Comparison of ENCODE assay signal across 9 cellular contexts in the genomic region with DNA sequence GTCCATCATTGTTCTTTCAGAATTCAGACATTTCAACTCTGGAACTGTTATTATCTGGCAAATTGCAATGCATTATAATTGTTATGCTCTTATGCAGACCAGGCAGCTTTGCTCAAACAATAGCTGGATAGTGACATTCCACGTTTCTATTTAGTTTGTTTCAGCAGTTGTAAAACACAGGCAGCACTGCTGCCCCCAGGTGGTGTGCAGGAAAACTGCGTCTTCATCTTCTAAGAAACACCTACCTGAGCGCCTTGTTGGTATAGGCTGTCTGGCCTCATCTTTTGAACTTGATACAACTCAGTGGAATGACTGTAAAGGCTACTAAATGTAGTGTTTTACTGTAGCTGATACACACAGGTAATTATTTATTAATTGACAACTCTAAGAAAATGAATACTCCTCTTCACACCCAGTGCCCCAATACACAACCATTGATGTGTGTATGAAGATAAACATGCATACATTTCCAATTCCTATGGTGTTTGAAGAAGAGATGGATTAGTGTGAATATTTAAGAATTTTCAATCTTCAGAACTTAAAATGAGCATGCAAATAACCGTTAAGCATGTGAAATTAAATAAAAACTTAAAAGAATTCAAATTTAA.
DNase-seq lines count a peak whose midpoint lies in the region; ATAC-seq and TF ChIP-seq lines count a peak whose summit lies in the region.
"Had no signal": no experiment of that assay in that cellular context is flagged by ENCODE, and none has a peak within 500 bp of the region (broad histone marks: within the 10 kb centered on the region; RNA-seq: fewer than 3 reads in every experiment).

No MANE protein-coding gene starts in this region.

- TF ChIP-seq EP300 in upper lobe of left lung (IDR thresholded peaks at IDR 0.05): no peak

- DNase-seq in SKM-1 treated with dmso at 0.1 percent for 144 hours (lab: John Stamatoyannopoulos, UW; ENCODE audit: unreplicated experiment) (peak; percentile 22), SKM-1 (lab: John Stamatoyannopoulos, UW; ENCODE audit: unreplicated experiment) (no peak), dorsolateral prefrontal cortex (peak in 3 of 10 donors; percentile 48 to 52 (median 50)), smooth muscle cell (lab: John Stamatoyannopoulos, UW; ENCODE audit: unreplicated experiment) (no peak), HCEC 1CT (no peak), upper lobe of left lung (no peak), NCI-H1048 (lab: John Stamatoyannopoulos, UW) (no peak)
- DNase-seq: pancreas had no signal

- no peaks in the 10 kb centered on the region for H3K36me3 ChIP-seq in smooth muscle cell (ENCODE audit: low read depth)
- no peaks in the 10 kb centered on the region for H3K36me3 ChIP-seq in upper lobe of left lung
- H3K36me3 ChIP-seq: pancreas had no signal

- peaks cover 9% of the 10 kb centered on the region for H3K4me1 ChIP-seq in smooth muscle cell (ENCODE audit: low read depth)
- no peaks in the 10 kb centered on the region for H3K4me1 ChIP-seq in upper lobe of left lung
- H3K4me1 ChIP-seq: pancreas had no signal

- no peaks in the 10 kb centered on the region for H4K20me1 ChIP-seq in smooth muscle cell (ENCODE audit: low read depth)

- no peak overlapping the region for H2AFZ ChIP-seq in smooth muscle cell (ENCODE audit: low read depth)

- intact Hi-C loops in dorsolateral prefrontal cortex (cut with DNase I): no loop called here

- no peak for TF ChIP-seq POLR2A in upper lobe of left lung (IDR thresholded peaks at IDR 0.05)

- H3F3A ChIP-seq in smooth muscle cell (ENCODE audit: low read depth): no peaks in the 10 kb centered on the region

- no peak overlapping the region for H3K9ac ChIP-seq in smooth muscle cell (ENCODE audit: low read depth)

- TF ChIP-seq CTCF in LNCAP (IDR thresholded peaks at IDR 0.05) (peak; percentile 75), dorsolateral prefrontal cortex (IDR thresholded peaks at IDR 0.05 in 54 of 56, conservative IDR thresholded peaks at IDR 0.05 in 2 of 56; ENCODE audit: low read depth in 1 of 56, partially characterized antibody in 56 of 56) (peak in 55 of 56 donors; percentile 37 to 74 (median 58)), smooth muscle cell (IDR thresholded peaks at IDR 0.05; ENCODE audit: borderline replicate concordance, insufficient read depth, poor library complexity, severe bottlenecking) (peak; percentile 56), upper lobe of left lung (IDR thresholded peaks at IDR 0.05) (peak in 2 of 6 experiments; percentile 15 to 18)

- H3K27me3 ChIP-seq in dorsolateral prefrontal cortex (no peaks in the 10 kb centered on the region), smooth muscle cell (ENCODE audit: low read depth) (no peaks in the 10 kb centered on the region), upper lobe of left lung (no peaks in the 10 kb centered on the region)
- H3K27me3 ChIP-seq: pancreas had no signal

- H3K79me2 ChIP-seq in smooth muscle cell (ENCODE audit: low read depth): no peaks in the 10 kb centered on the region

- H3K4me3 ChIP-seq in dorsolateral prefrontal cortex: no peak overlapping the region
- H3K4me3 ChIP-seq in smooth muscle cell: no peak overlapping the region
- H3K4me3 ChIP-seq in upper lobe of left lung: no peak overlapping the region
- H3K4me3 ChIP-seq: pancreas had no signal

- WGBS in smooth muscle cell (ENCODE audit: low lambda C conversion rate): 36% methylated on average over 4 of the region's 4 CpGs
- WGBS in upper lobe of left lung, 2 donors: 38 to 63% methylated on average over 4 of the region's 4 CpGs

- no peak for ATAC-seq in upper lobe of left lung (ENCODE audit: low FRiP score in 2 of 2)

- H3K27ac ChIP-seq in dorsolateral prefrontal cortex (no peak overlapping the region), smooth muscle cell (ENCODE audit: low read depth) (no peak overlapping the region), upper lobe of left lung (no peak overlapping the region)
- H3K27ac ChIP-seq: pancreas had no signal

- no peak overlapping the region for H3K4me2 ChIP-seq in smooth muscle cell

- H3K9me3 ChIP-seq in smooth muscle cell (replicated peaks; ENCODE audit: low read depth): no peaks in the 10 kb centered on the region
- H3K9me3 ChIP-seq in upper lobe of left lung: no peaks in the 10 kb centered on the region
- H3K9me3 ChIP-seq: pancreas had no signal
